ENCODE assay signal across 24 cellular contexts in genomic region chr5:127906562-127907204, GRCh38.
DNase-seq lines count a peak whose midpoint lies in the region; ATAC-seq, FAIRE-seq and TF ChIP-seq lines count a peak whose summit lies in the region.
"Had no signal": no experiment of that assay in that cellular context is flagged by ENCODE, and none has a peak within 500 bp of the region (broad histone marks: within the 10 kb centered on the region; RNA-seq: fewer than 3 reads in every experiment).

No MANE protein-coding gene starts in this region.

- no peak overlapping the region for H3K4me2 ChIP-seq in GM12878 (ENCODE audit: control insufficient read depth, insufficient read depth)
- no peak overlapping the region for H3K4me2 ChIP-seq in PC-9

- intact Hi-C loops in GM12878 (cut with micrococcal nuclease; ENCODE audit: unreplicated experiment) (loop anchor here (5.0 kb wide), 1 partner anchor 344 kb away; no protein-coding TSS in a partner anchor), PC-9 (cut with micrococcal nuclease; ENCODE audit: unreplicated experiment) (no loop called here)

- no peaks in the 10 kb centered on the region for H3F3A ChIP-seq in PC-9 (ENCODE audit: insufficient read depth, low read depth)

- H3K27me3 ChIP-seq in GM12878 (replicated peaks in 1 of 2; ENCODE audit: control insufficient read depth in 2 of 2, insufficient read depth in 2 of 2, low read length in 1 of 2) (no peaks in the 10 kb centered on the region), PC-9 (ENCODE audit: insufficient read depth, low read depth) (no peaks in the 10 kb centered on the region), small intestine (ENCODE audit: control insufficient read depth in 2 of 2, insufficient read depth in 2 of 2, low read length in 2 of 2) (no peaks in the 10 kb centered on the region), right atrium auricular region (no peaks in the 10 kb centered on the region)
- H3K27me3 ChIP-seq: esophagus squamous epithelium, stomach had no signal

- RAD21 ChIA-PET in GM12878 (lab: Charles Lee; ENCODE audit: unreplicated experiment), result interaction anchor here (0.7 to 4.3 kb wide), 16 partner anchors 9 to 342 kb away, joined by 3 to 25 read pairs (median 4); no protein-coding TSS in a partner anchor

- H3K9me3 ChIP-seq in GM12878 (replicated peaks; ENCODE audit: control insufficient read depth, insufficient read depth, low read length), result no peaks in the 10 kb centered on the region; the same call in 2 of the 3 replicates
- H3K9me3 ChIP-seq in PC-9 (ENCODE audit: insufficient read depth, low read depth), result no peaks in the 10 kb centered on the region
- H3K9me3 ChIP-seq in small intestine (ENCODE audit: control insufficient read depth, low read depth), result no peaks in the 10 kb centered on the region
- no peaks in the 10 kb centered on the region for H3K9me3 ChIP-seq in right atrium auricular region
- H3K9me3 ChIP-seq: esophagus squamous epithelium, stomach had no signal

- H3K4me1 ChIP-seq in GM12878 (ENCODE audit: control insufficient read depth, insufficient read depth, low read length), result no peaks in the 10 kb centered on the region
- no peaks in the 10 kb centered on the region for H3K4me1 ChIP-seq in PC-9 (replicated peaks; ENCODE audit: insufficient read depth)
- H3K4me1 ChIP-seq in small intestine (ENCODE audit: control insufficient read depth in 2 of 2, insufficient read depth in 1 of 2, low read depth in 1 of 2, low read length in 1 of 2), result no peaks in the 10 kb centered on the region
- H3K4me1 ChIP-seq in right atrium auricular region, result peaks cover 0 to 3% of the 10 kb centered on the region in 2 donors
- H3K4me1 ChIP-seq: esophagus squamous epithelium had no signal

- CTCF ChIA-PET in GM12878 (lab: Yijun Ruan, JAX), result interaction anchor here (0.7 to 6.7 kb wide), 22 partner anchors 9 to 370 kb away, joined by 3 to 36 read pairs (median 4); no protein-coding TSS in a partner anchor
- CTCF ChIA-PET in PC-9 (lab: Charles Lee), result no interaction called here

- no TSS peak for BruUV-seq in GM12878 (replicated peaks; lab: Mats Ljungman, UMichigan)
- no TSS peak for BruUV-seq in PC-9 (replicated peaks; lab: Mats Ljungman, UMichigan)

- no peak for TF ChIP-seq EP300 in GM12878 (IDR thresholded peaks at IDR 0.05; ENCODE audit: borderline replicate concordance in 1 of 2, control insufficient read depth in 1 of 2, low read depth in 2 of 2, low read length in 2 of 2)

- POLR2A ChIA-PET in GM12878 (lab: Charles Lee) (interaction anchor here (0.8 to 1.3 kb wide), 4 partner anchors 17 to 175 kb away, joined by 3 to 7 read pairs (median 4); no protein-coding TSS in a partner anchor), PC-9 (lab: Charles Lee; ENCODE audit: unreplicated experiment) (interaction anchor here (0.6 kb wide), 1 partner anchor 39 kb away, joined by 3 read pairs; no protein-coding TSS in a partner anchor)

- ATAC-seq in GM19023 (IDR thresholded peaks at IDR 0.05; ENCODE audit: unreplicated experiment) (peak; percentile 62), GM21447 (IDR thresholded peaks at IDR 0.05; ENCODE audit: unreplicated experiment) (peak; percentile 58), HG02943 (IDR thresholded peaks at IDR 0.05; ENCODE audit: low read depth, unreplicated experiment) (peak; percentile 53), GM12878 (peak; percentile 61)
- ATAC-seq: activated CD8-positive, alpha-beta T cell treated with anti-CD3 and anti-CD28 coated beads for 36 hours; CD8-positive, alpha-beta T cell; HepG2; left colon; natural killer cell treated with Interleukin-12 subunit alpha and Interleukin-12 subunit beta and Interleukin-15 and Interleukin-18, amount 100 ng/mL, for 72 hours had no signal

- TF ChIP-seq RAD21 in GM12878 (IDR thresholded peaks at IDR 0.05; ENCODE audit: insufficient read depth, low read depth, low read length), result no peak

- SMC1A ChIA-PET in GM12878 (lab: Charles Lee; ENCODE audit: uncharacterized antibody, unreplicated experiment), result interaction anchor here (0.8 to 5.7 kb wide), 23 partner anchors 9 to 520 kb away, joined by 3 to 30 read pairs (median 4); no protein-coding TSS in a partner anchor

- H3K9me2 ChIP-seq in PC-9 (ENCODE audit: insufficient read depth), result no peaks in the 10 kb centered on the region

- FAIRE-seq in GM12878 (lab: Jason Lieb, UNC) (no peak), small intestine (lab: Jason Lieb, UNC) (no peak)
- FAIRE-seq: H54, HepG2 had no signal

- in situ Hi-C loops in GM12878 (cut with MboI), result no loop called here

- H3K4me3 ChIP-seq in GM12878 (no peak overlapping the region), PC-9 (no peak overlapping the region), small intestine (ENCODE audit: low read depth in 1 of 2, low read length in 2 of 2) (no peak overlapping the region), right atrium auricular region (no peak overlapping the region)
- H3K4me3 ChIP-seq: esophagus squamous epithelium, skin epidermis, stomach had no signal

- H3K36me3 ChIP-seq in GM12878 (ENCODE audit: control insufficient read depth in 2 of 2, insufficient read depth in 2 of 2, low read length in 1 of 2), result no peaks in the 10 kb centered on the region
- H3K36me3 ChIP-seq in PC-9 (ENCODE audit: low read depth), result no peaks in the 10 kb centered on the region
- no peaks in the 10 kb centered on the region for H3K36me3 ChIP-seq in small intestine (ENCODE audit: control insufficient read depth in 2 of 2, insufficient read depth in 2 of 2, low read length in 2 of 2)
- H3K36me3 ChIP-seq in right atrium auricular region, result no peaks in the 10 kb centered on the region
- H3K36me3 ChIP-seq: esophagus squamous epithelium, stomach had no signal

- TF ChIP-seq CTCF in GM12878 (IDR thresholded peaks at IDR 0.05 in 2 of 3, conservative IDR thresholded peaks at IDR 0.05 in 1 of 3; ENCODE audit: control insufficient read depth in 2 of 3, extremely low read depth in 1 of 3, insufficient read depth in 1 of 3, low read depth in 3 of 3, low read length in 3 of 3) (no peak), PC-9 (conservative IDR thresholded peaks at IDR 0.05) (no peak), right atrium auricular region (IDR thresholded peaks at IDR 0.05) (no peak)

- H3K79me2 ChIP-seq in GM12878 (ENCODE audit: control insufficient read depth, insufficient read depth, low read length) (no peaks in the 10 kb centered on the region), PC-9 (ENCODE audit: low read depth) (no peaks in the 10 kb centered on the region)

- H3K27ac ChIP-seq in GM12878 (ENCODE audit: control insufficient read depth, insufficient read depth), result no peak overlapping the region
- no peak overlapping the region for H3K27ac ChIP-seq in PC-9
- H3K27ac ChIP-seq in small intestine (ENCODE audit: low read depth in 1 of 2, low read length in 1 of 2), result no peak overlapping the region
- H3K27ac ChIP-seq in right atrium auricular region, result no peak overlapping the region
- H3K27ac ChIP-seq: esophagus squamous epithelium, skin epidermis, stomach had no signal

- 28% methylated on average over 2 of the region's 2 CpGs for WGBS in GM12878 (ENCODE audit: insufficient coverage, insufficient replicate concordance, low lambda C conversion rate, missing lambda C conversion rate)
- WGBS in small intestine, 3 donors, result 72 to 83% (median 82%) methylated on average over 2 of the region's 2 CpGs

- H4K20me1 ChIP-seq in GM12878 (ENCODE audit: control insufficient read depth, insufficient read depth) (no peaks in the 10 kb centered on the region), PC-9 (ENCODE audit: insufficient read depth) (no peaks in the 10 kb centered on the region)

- DNase-seq in GM12878 (ENCODE audit: low read depth, low spot score), result no peak
- no peak for DNase-seq in PC-9
- no peak for DNase-seq in small intestine
- no peak for DNase-seq in foreskin melanocyte
- DNase-seq in right atrium auricular region (ENCODE audit: low spot score), result no peak
- DNase-seq: activated T-cell treated with anti-CD3 and anti-CD28 coated beads, Interleukin-2, amount 50 U/mL, for 72 hours; CD8-positive, alpha-beta T cell; effector memory CD4-positive, alpha-beta T cell; esophagus squamous epithelium; left colon; NCI-H1436; NCI-H526; OCI-M1; stimulated activated CD4-positive, alpha-beta T cell treated with anti-CD3 and anti-CD28 coated beads, Interleukin-4, amount 100 ng/mL, for 1 hour; stomach; trophoblast cell had no signal

- no peak for TF ChIP-seq POLR2A in GM12878 (IDR thresholded peaks at IDR 0.05; ENCODE audit: low read depth, low read length)

- no peak overlapping the region for H3K9ac ChIP-seq in GM12878 (ENCODE audit: control insufficient read depth, insufficient read depth, low read length)

- no peak overlapping the region for H2AFZ ChIP-seq in GM12878 (ENCODE audit: control insufficient read depth, low read depth, low read length)
- no peak overlapping the region for H2AFZ ChIP-seq in PC-9

TF ChIP-seq in GM12878, 131 proteins besides CTCF, POLR2A, EP300 and RAD21 (continues in another document):
- no peak for TF ChIP-seq PKNOX1 (IDR thresholded peaks at IDR 0.05)
- TF ChIP-seq ESRRA (IDR thresholded peaks at IDR 0.05; ENCODE audit: low read length), result no peak
- no peak for TF ChIP-seq ATF3 (IDR thresholded peaks at IDR 0.05; ENCODE audit: borderline replicate concordance, extremely low read depth, low read depth, low read length)
- no peak for TF ChIP-seq POLR2AphosphoS5 (IDR thresholded peaks at IDR 0.05; ENCODE audit: low read length)
- no peak for TF ChIP-seq ETV6 (conservative IDR thresholded peaks at IDR 0.05 in 1 of 2, IDR thresholded peaks at IDR 0.05 in 1 of 2; ENCODE audit: borderline replicate concordance in 1 of 2, low read depth in 1 of 2)
- no peak for TF ChIP-seq RFX5 (IDR thresholded peaks at IDR 0.05; ENCODE audit: low read depth, low read length)
- peak; percentile 27; the same call in 1 of the 2 replicates for TF ChIP-seq IKZF1 (conservative IDR thresholded peaks at IDR 0.05)
- peak; percentile 81 for TF ChIP-seq ZNF217 (IDR thresholded peaks at IDR 0.05)
- TF ChIP-seq MTA2 (IDR thresholded peaks at IDR 0.05; ENCODE audit: low read depth), result peak; percentile 75; the same call in 1 of the 2 replicates
